8 cellular contexts compared by ENCODE assay signal in the genomic region with DNA sequence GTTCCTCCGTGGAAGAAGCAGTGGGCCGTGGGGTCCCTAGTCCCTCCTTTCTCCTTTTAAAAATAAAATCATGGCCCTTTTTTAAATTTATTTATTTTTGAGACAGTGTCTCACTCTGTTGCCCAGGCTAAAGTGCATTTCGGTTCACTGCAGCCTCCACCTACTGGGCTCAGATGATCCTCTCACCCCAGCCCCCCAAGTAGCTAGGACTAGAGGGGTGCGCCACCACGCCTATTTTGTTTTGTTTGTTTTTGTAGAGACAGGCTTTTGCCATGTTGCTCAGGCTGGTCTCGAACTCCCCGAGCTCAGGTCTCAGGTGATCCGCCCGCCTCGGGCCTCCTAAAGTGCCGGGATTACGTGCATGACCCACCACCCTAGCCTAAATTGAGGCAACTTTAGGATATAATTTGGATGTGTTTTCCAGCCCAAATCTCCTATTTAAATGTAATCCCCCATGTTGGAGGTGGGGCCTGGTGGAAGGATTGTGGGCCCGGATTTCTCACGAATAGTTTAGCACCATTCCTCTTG. TPM values are rescaled to one million over a fixed set of nuclear protein-coding genes. Genes with fewer than 3 reads are reported as not detected.
DNase-seq lines count a peak whose midpoint lies in the region; ATAC-seq and TF ChIP-seq lines count a peak whose summit lies in the region.

No MANE protein-coding gene starts in this region.

- dilution Hi-C loops in IMR-90 (cut with HindIII; ENCODE audit: low sequenced_read_pairs, unreplicated experiment): no loop called here

- H3K36me3 ChIP-seq in IMR-90 (ENCODE audit: control insufficient read depth, insufficient read depth, low read length): no peaks in the 10 kb centered on the region

- WGBS in IMR-90 (ENCODE audit: extremely low coverage in 2 of 2, insufficient read length in 1 of 2), 2 experiments: no CpG with 5 or more reads among the region's 14 CpGs

- peak overlapping the region; percentile 88 to 96 for H4K8ac ChIP-seq in IMR-90 (ENCODE audit: low read depth in 2 of 2, low read length in 2 of 2)

- H2BK120ac ChIP-seq in IMR-90 (ENCODE audit: low read depth, low read length): no peak overlapping the region

- peak overlapping the region; percentile 76 for H2BK5ac ChIP-seq in IMR-90 (ENCODE audit: low read depth, low read length, poor library complexity, severe bottlenecking)

- peak overlapping the region; percentile 96 for H3K4me3 ChIP-seq in AG10803 (ENCODE audit: low read length)
- H3K4me3 ChIP-seq in IMR-90 (ENCODE audit: insufficient read depth, low read depth, low read length): peak overlapping the region; percentile 96
- peak overlapping the region; percentile 87 for H3K4me3 ChIP-seq in astrocyte of the spinal cord (ENCODE audit: low read depth, low read length)
- H3K4me3 ChIP-seq in mononuclear cell (ENCODE audit: low read length): peak overlapping the region; percentile 59

- H2AK9ac ChIP-seq in IMR-90 (replicated peaks; ENCODE audit: low read depth, low read length, poor library complexity): peak overlapping the region; percentile 92

- POLR2A ChIA-PET in IMR-90 (lab: Charles Lee; ENCODE audit: unreplicated experiment): no interaction called here

- H3K56ac ChIP-seq in IMR-90 (ENCODE audit: extremely low read depth, insufficient read depth, low read length): no peak overlapping the region

- H3K4me2 ChIP-seq in IMR-90 (ENCODE audit: low read depth, low read length): peak overlapping the region; percentile 76

- no peak for TF ChIP-seq RAD21 in IMR-90 (IDR thresholded peaks at IDR 0.05; ENCODE audit: low read length)

- in situ Hi-C loops in IMR-90 (cut with MboI; ENCODE audit: low sequenced_read_pairs) (no loop called here), astrocyte of the spinal cord (cut with HindIII; ENCODE audit: low sequenced_read_pairs) (no loop called here)

- H3K9me1 ChIP-seq in IMR-90 (ENCODE audit: insufficient read depth, low read length): no peaks in the 10 kb centered on the region

- H3K9me3 ChIP-seq in IMR-90 (ENCODE audit: control insufficient read depth, insufficient read depth, low read length): no peaks in the 10 kb centered on the region
- no peaks in the 10 kb centered on the region for H3K9me3 ChIP-seq in mononuclear cell (ENCODE audit: low read depth, low read length)

- no peak overlapping the region; the same call in 1 of the 2 replicates for H4K5ac ChIP-seq in IMR-90 (ENCODE audit: low read depth, low read length)

- H3K18ac ChIP-seq in IMR-90 (ENCODE audit: low read depth, low read length): no peak overlapping the region

- BruUV-seq in IMR-90 (replicated peaks; lab: Mats Ljungman, UMichigan): no TSS peak

- H2AFZ ChIP-seq in IMR-90 (replicated peaks; ENCODE audit: low read length, poor library complexity): peak overlapping the region; percentile 97

- H3K4me1 ChIP-seq in IMR-90 (ENCODE audit: control insufficient read depth, insufficient read depth, low read length) (no peaks in the 10 kb centered on the region), mononuclear cell (ENCODE audit: insufficient read depth, low read length) (peaks cover 24% of the 10 kb centered on the region)

- peak overlapping the region; percentile 96 for H3K9ac ChIP-seq in IMR-90 (ENCODE audit: low read depth, low read length)

- no peak overlapping the region for H2AK5ac ChIP-seq in IMR-90 (ENCODE audit: low read depth, low read length)

- TF ChIP-seq CTCF in AG10803 (conservative IDR thresholded peaks at IDR 0.05; ENCODE audit: low read length) (0 out of 2 replicates have a peak, but pooled peaks have one; percentile 4), IMR-90 (conservative IDR thresholded peaks at IDR 0.05; ENCODE audit: low read depth, low read length) (no peak), astrocyte of the spinal cord (IDR thresholded peaks at IDR 0.05; ENCODE audit: low read depth, low read length) (no peak)

- H4K91ac ChIP-seq in IMR-90 (ENCODE audit: insufficient read depth, low read depth, low read length): no peak overlapping the region

- peak overlapping the region; percentile 93 for H3K27ac ChIP-seq in IMR-90 (ENCODE audit: insufficient read depth, low read length)

- DNase-seq in AG10803 (ENCODE audit: low read depth): no peak
- DNase-seq in IMR-90: no peak
- no peak for DNase-seq in astrocyte of the spinal cord (ENCODE audit: low read depth, low spot score)
- no peak for DNase-seq in iPS-NIHi11 (ENCODE audit: low spot score)
- DNase-seq in NCI-H2171 treated with DMSO at 0.1 percent for 48 hours (lab: John Stamatoyannopoulos, UW): no peak

- ATAC-seq in IMR-90 (ENCODE audit: low read depth) (no peak), HG03378 (IDR thresholded peaks at IDR 0.05; ENCODE audit: unreplicated experiment) (no peak), GM18867 (IDR thresholded peaks at IDR 0.05; ENCODE audit: unreplicated experiment) (no peak)

- CTCF ChIA-PET in IMR-90 (lab: Yijun Ruan, JAX): no interaction called here

- no peaks in the 10 kb centered on the region for H4K20me1 ChIP-seq in IMR-90 (ENCODE audit: insufficient read depth, low read length)

- intact Hi-C loops in IMR-90 (cut with micrococcal nuclease): no loop called here

- H2BK20ac ChIP-seq in IMR-90 (ENCODE audit: low read depth, low read length): no peak overlapping the region

- H3K14ac ChIP-seq in IMR-90 (replicated peaks; ENCODE audit: low read depth, low read length): 0 out of 2 replicates have a peak overlapping the region, but pooled peaks have one; percentile 22

- H3K79me1 ChIP-seq in IMR-90 (ENCODE audit: low read depth in 1 of 2, low read length in 2 of 2): peaks cover 6 to 11% of the 10 kb centered on the region in 2 experiments

- TF ChIP-seq POLR2A in IMR-90 (IDR thresholded peaks at IDR 0.05; ENCODE audit: low read depth, low read length): no peak

- H3K27me3 ChIP-seq in IMR-90 (ENCODE audit: control insufficient read depth, insufficient read depth, low read length) (no peaks in the 10 kb centered on the region), mononuclear cell (ENCODE audit: insufficient read depth, low read length) (no peaks in the 10 kb centered on the region)

- H3K4ac ChIP-seq in IMR-90 (ENCODE audit: low read depth, low read length): peak overlapping the region; percentile 82; the same call in 1 of the 2 replicates

- H3K23ac ChIP-seq in IMR-90 (ENCODE audit: low read depth, low read length): no peak overlapping the region

- H2BK15ac ChIP-seq in IMR-90 (ENCODE audit: low read depth, low read length): no peak overlapping the region

TF ChIP-seq in IMR-90, 13 proteins besides CTCF, POLR2A, EP300 and RAD21:
- TF ChIP-seq RCOR1 (IDR thresholded peaks at IDR 0.05; ENCODE audit: insufficient replicate concordance, low read length) (no peak), MAZ (IDR thresholded peaks at IDR 0.05; ENCODE audit: borderline replicate concordance, low read depth, low read length) (no peak), NFE2L2 (IDR thresholded peaks at IDR 0.05; ENCODE audit: low read depth, low read length) (no peak), BHLHE40 (IDR thresholded peaks at IDR 0.05; ENCODE audit: low read depth, low read length) (no peak), CEBPB (IDR thresholded peaks at IDR 0.05; ENCODE audit: low read depth, low read length) (no peak), FOS (IDR thresholded peaks at IDR 0.05; ENCODE audit: low read depth, low read length) (no peak), CHD1 (IDR thresholded peaks at IDR 0.05; ENCODE audit: low read depth, low read length) (no peak), SMC3 (IDR thresholded peaks at IDR 0.05; ENCODE audit: low read depth, low read length) (no peak), MAFK (IDR thresholded peaks at IDR 0.05; ENCODE audit: low read depth, low read length) (no peak), ELK1 (IDR thresholded peaks at IDR 0.05; ENCODE audit: borderline replicate concordance, low read depth, low read length) (no peak), RFX5 (IDR thresholded peaks at IDR 0.05; ENCODE audit: low read depth, low read length) (no peak), MXI1 (IDR thresholded peaks at IDR 0.05; ENCODE audit: borderline replicate concordance, low read depth, low read length) (no peak)
- TF ChIP-seq, protein P1, sequence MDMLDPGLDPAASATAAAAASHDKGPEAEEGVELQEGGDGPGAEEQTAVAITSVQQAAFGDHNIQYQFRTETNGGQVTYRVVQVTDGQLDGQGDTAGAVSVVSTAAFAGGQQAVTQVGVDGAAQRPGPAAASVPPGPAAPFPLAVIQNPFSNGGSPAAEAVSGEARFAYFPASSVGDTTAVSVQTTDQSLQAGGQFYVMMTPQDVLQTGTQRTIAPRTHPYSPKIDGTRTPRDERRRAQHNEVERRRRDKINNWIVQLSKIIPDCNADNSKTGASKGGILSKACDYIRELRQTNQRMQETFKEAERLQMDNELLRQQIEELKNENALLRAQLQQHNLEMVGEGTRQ (IDR thresholded peaks at IDR 0.05; ENCODE audit: low read depth, low read length): no peak

RNA-seq across cellular contexts. Expression of gene ZNF736, which starts 0.8 kb away (rescaled TPM):
- 8.1 and 10.6 TPM in 2 replicates for total RNA-seq in IMR-90 (2012; rRNA removed)
- polyA plus RNA-seq in IMR-90 (2012; rRNA removed): 1.3 and 1.9 TPM in 2 replicates
- 0.36 and 0.74 TPM in 2 replicates for polyA plus RNA-seq in IMR-90 (2012; cell fraction: cytosol; rRNA removed)
- 2.7 and 7.7 TPM in 2 replicates for polyA plus RNA-seq in IMR-90 (2012; cell fraction: nucleus; rRNA removed; ENCODE audit: low replicate concordance)
- 31.3 TPM for total RNA-seq in mononuclear cell
